8 cellular contexts compared by ENCODE assay signal in genomic region chr20:33862709-33863403, GRCh38. TPM values are rescaled to one million over a fixed set of nuclear protein-coding genes. Genes with fewer than 3 reads are reported as not detected.
DNase-seq lines count a peak whose midpoint lies in the region; ATAC-seq and TF ChIP-seq lines count a peak whose summit lies in the region.

No MANE protein-coding gene starts in this region.

- no TSS peak for BruUV-seq in PC-3 (replicated peaks; lab: Mats Ljungman, UMichigan)

- no peaks in the 10 kb centered on the region for H3K9me3 ChIP-seq in PC-3 (ENCODE audit: low read length)

- H3K27ac ChIP-seq in PC-3 (ENCODE audit: low read length) = no peak overlapping the region

- no peaks in the 10 kb centered on the region for H3K36me3 ChIP-seq in PC-3 (ENCODE audit: low read depth, low read length)

- TF ChIP-seq CTCF in AG10803 (conservative IDR thresholded peaks at IDR 0.05; ENCODE audit: low read length) = peak; percentile 68
- TF ChIP-seq CTCF in GM20000 (IDR thresholded peaks at IDR 0.05; ENCODE audit: extremely low read depth, missing control alignments) = peak; percentile 69
- TF ChIP-seq CTCF in PC-3 (conservative IDR thresholded peaks at IDR 0.05; ENCODE audit: low read depth, low read length) = peak; percentile 88
- peak; percentile 66 for TF ChIP-seq CTCF in glutamatergic neuron (IDR thresholded peaks at IDR 0.05; ENCODE audit: partially characterized antibody, unreplicated experiment)

- H3K4me2 ChIP-seq in PC-3 (ENCODE audit: low read length) = peak overlapping the region; percentile 61

- peak; percentile 53 for DNase-seq in AG10803 (ENCODE audit: low read depth)
- peak; percentile 87 for DNase-seq in GM20000 (ENCODE audit: low spot score)
- peak; percentile 49 for DNase-seq in PC-3
- DNase-seq in activated gamma-delta T cell treated with anti-CD3 and anti-CD28 coated beads, Interleukin-2, amount 50 U/mL, for 16 hours (ENCODE audit: low read depth) = peak; percentile 18
- peak; percentile 71 for DNase-seq in glutamatergic neuron
- DNase-seq in posterior cingulate gyrus = peak in 8 of 10 donors; percentile 42 to 92 (median 59)
- DNase-seq in NK-92 (lab: John Stamatoyannopoulos, UW; ENCODE audit: unreplicated experiment) = no peak

- H3K4me3 ChIP-seq in AG10803 (ENCODE audit: low read length) (peak overlapping the region; percentile 15; the same call in 1 of the 2 replicates), PC-3 (ENCODE audit: low read length) (peak overlapping the region; percentile 35; the same call in 1 of the 2 replicates)

- POLR2A ChIA-PET in PC-3 (lab: Charles Lee; ENCODE audit: unreplicated experiment) = no interaction called here

- H3K9me3 Mint-ChIP-seq in glutamatergic neuron (ENCODE audit: unreplicated experiment) = peaks cover 7% of the 10 kb centered on the region

- no peaks in the 10 kb centered on the region for H4K20me1 ChIP-seq in PC-3 (ENCODE audit: low read length)

- peaks cover 10% of the 10 kb centered on the region for H3K27me3 Mint-ChIP-seq in glutamatergic neuron (ENCODE audit: unreplicated experiment)

- H3F3A ChIP-seq in PC-3 (ENCODE audit: low read length, unreplicated experiment) = no peaks in the 10 kb centered on the region

- H3K27me3 ChIP-seq in PC-3 (ENCODE audit: low read length) = no peaks in the 10 kb centered on the region

- ATAC-seq in PC-3 (peak; percentile 69), GM19463 (IDR thresholded peaks at IDR 0.05; ENCODE audit: unreplicated experiment) (no peak)

- H3K4me1 Mint-ChIP-seq in glutamatergic neuron (ENCODE audit: low read depth, unreplicated experiment) = no peaks in the 10 kb centered on the region

- CTCF ChIA-PET in PC-3 (lab: Charles Lee) = interaction anchor here (0.5 to 1.4 kb wide), 3 partner anchors 159 to 173 kb away, joined by 4 to 13 read pairs (median 8); no protein-coding TSS in a partner anchor

- peaks cover 4% of the 10 kb centered on the region; the same call in 1 of the 2 replicates for H3K4me1 ChIP-seq in PC-3 (ENCODE audit: insufficient read depth, low read length)

- no peaks in the 10 kb centered on the region for H3K79me2 ChIP-seq in PC-3 (ENCODE audit: low read length)

- H3K4me3 Mint-ChIP-seq in glutamatergic neuron (ENCODE audit: unreplicated experiment) = no peak overlapping the region

- no peak overlapping the region for H3K27ac Mint-ChIP-seq in glutamatergic neuron (ENCODE audit: unreplicated experiment)

- intact Hi-C loops in PC-3 (cut with micrococcal nuclease) = loop anchor here (1.0 to 2.0 kb wide), 3 partner anchors 160 to 266 kb away; no protein-coding TSS in a partner anchor
- intact Hi-C loops in posterior cingulate gyrus (cut with DNase I) = loop anchor here (1.0 kb wide), 2 partner anchors 207 to 266 kb away; no protein-coding TSS in a partner anchor

- H3K9me2 ChIP-seq in PC-3 (replicated peaks; ENCODE audit: low read length) = no peaks in the 10 kb centered on the region

- peak overlapping the region; percentile 72 for H2AFZ ChIP-seq in PC-3 (ENCODE audit: low read length)

- H3K9ac ChIP-seq in PC-3 (ENCODE audit: low read length) = no peak overlapping the region

- H3K36me3 Mint-ChIP-seq in glutamatergic neuron (ENCODE audit: unreplicated experiment) = no peaks in the 10 kb centered on the region

RNA-seq across cellular contexts. Expression of gene CHMP4B, which starts 51.7 kb away (rescaled TPM):
- total RNA-seq in PC-3 (2014; rRNA removed) (68.8 and 91.1 TPM in 2 replicates), glutamatergic neuron (ENCODE audit: unreplicated experiment) (46.4 TPM)
